Comparison of ENCODE assay signal across 12 cellular contexts in genomic region chr15:49423906-49424520, GRCh38. TPM values are rescaled to one million over a fixed set of nuclear protein-coding genes. Genes with fewer than 3 reads are reported as not detected.
DNase-seq lines count a peak whose midpoint lies in the region; ATAC-seq and TF ChIP-seq lines count a peak whose summit lies in the region.
"Had no signal": no experiment of that assay in that cellular context is flagged by ENCODE, and none has a peak within 500 bp of the region (broad histone marks: within the 10 kb centered on the region; RNA-seq: fewer than 3 reads in every experiment).

No MANE protein-coding gene starts in this region.

- H3K79me2 ChIP-seq in ACC112 (ENCODE audit: control insufficient read depth, insufficient read depth, low read length, unreplicated experiment), result no peaks in the 10 kb centered on the region

- H3K36me3 ChIP-seq in ACC112 (ENCODE audit: insufficient read depth, low read length) (no peaks in the 10 kb centered on the region), brain microvascular endothelial cell (replicated peaks) (no peaks in the 10 kb centered on the region), rectal smooth muscle tissue (ENCODE audit: control insufficient read depth, insufficient read depth, low read length) (no peaks in the 10 kb centered on the region)

- H2AFZ ChIP-seq in ACC112 (ENCODE audit: low read length, unreplicated experiment), result peak overlapping the region; percentile 36

- no peak for DNase-seq in brain microvascular endothelial cell
- no peak for DNase-seq in left ventricle myocardium superior
- no peak for DNase-seq in activated CD4-positive, alpha-beta T cell treated with anti-CD3 and anti-CD28 coated beads, Interleukin-2, amount 50 U/mL, for 1 hour
- DNase-seq in NCI-H524 treated with DMSO at 0.1 percent for 48 hours (lab: John Stamatoyannopoulos, UW), result no peak
- DNase-seq: activated naive CD8-positive, alpha-beta T cell treated with anti-CD3 and anti-CD28 coated beads, Interleukin-2, amount 10 ng/mL, durations not matched to agents 7 days and 5 days; NCI-H1436 treated with DMSO at 0.1 percent for 48 hours; SHP77 had no signal

- peaks cover 15% of the 10 kb centered on the region for H3K4me1 ChIP-seq in ACC112 (ENCODE audit: control insufficient read depth, insufficient read depth, low read length, unreplicated experiment)
- H3K4me1 ChIP-seq in rectal smooth muscle tissue (ENCODE audit: control insufficient read depth, insufficient read depth, low read length), result no peaks in the 10 kb centered on the region

- H3K27me3 ChIP-seq in ACC112 (ENCODE audit: insufficient read depth, low read length), result no peaks in the 10 kb centered on the region
- no peaks in the 10 kb centered on the region for H3K27me3 ChIP-seq in brain microvascular endothelial cell (replicated peaks)
- H3K27me3 ChIP-seq in rectal smooth muscle tissue (ENCODE audit: control insufficient read depth, insufficient read depth, low read length), result no peaks in the 10 kb centered on the region

- in situ Hi-C loops in brain microvascular endothelial cell (cut with HindIII; ENCODE audit: low pct_ligation_motif_present, low sequenced_read_pairs), result no loop called here

- TF ChIP-seq CTCF in brain microvascular endothelial cell (IDR thresholded peaks at IDR 0.05; ENCODE audit: low read depth, low read length, missing control alignments), result no peak

- H3K27ac ChIP-seq in ACC112 (ENCODE audit: low read depth, low read length), result peak overlapping the region; percentile 7
- H3K27ac ChIP-seq in brain microvascular endothelial cell, result no peak overlapping the region
- peak overlapping the region; percentile 70 for H3K27ac ChIP-seq in rectal smooth muscle tissue (ENCODE audit: low read depth, low read length)

- intact Hi-C loops in left ventricle myocardium superior (cut with micrococcal nuclease), result loop anchor here (5.0 to 10.0 kb wide), 2 partner anchors 189 to 562 kb away; no protein-coding TSS in a partner anchor

- ATAC-seq in left ventricle myocardium superior (peak; percentile 8), GM18909 (IDR thresholded peaks at IDR 0.05; ENCODE audit: poor library complexity, unreplicated experiment) (no peak), HG03565 (IDR thresholded peaks at IDR 0.05; ENCODE audit: unreplicated experiment) (no peak)

- H3K4me3 ChIP-seq in ACC112 (ENCODE audit: low read depth, low read length), result peak overlapping the region; percentile 75
- H3K4me3 ChIP-seq in brain microvascular endothelial cell (ENCODE audit: low read depth, low read length), result peak overlapping the region; percentile 5
- H3K4me3 ChIP-seq in rectal smooth muscle tissue (ENCODE audit: low read length), result peak overlapping the region; percentile 56

- no peak overlapping the region for H3K9ac ChIP-seq in rectal smooth muscle tissue (ENCODE audit: low read length)

RNA-seq across cellular contexts. Expression of gene FGF7, which starts 1.0 kb away (rescaled TPM):
- total RNA-seq in left ventricle myocardium superior, result 34.6 TPM
- total RNA-seq: activated naive CD8-positive, alpha-beta T cell treated with anti-CD3 and anti-CD28 coated beads, Interleukin-2, amount 10 ng/mL, durations not matched to agents 7 days and 5 days; dermis microvascular lymphatic vessel endothelial cell had no signal

Comparison
In these comparisons a context has a peak if more than half of its experiments do, and no peak if none do; other contexts are left out.
1. H3K4me3 ChIP-seq: peak in every context shown above with its lines; median percentile 75 in ACC112; 56 in rectal smooth muscle tissue; 5 in brain microvascular endothelial cell.